32 cellular contexts compared by ENCODE assay signal in genomic region chr2:8647462-8647857, GRCh38.
"Had no signal": no experiment of that assay in that cellular context is flagged by ENCODE, and none has a peak within 500 bp of the region (broad histone marks: within the 10 kb centered on the region; RNA-seq: fewer than 3 reads in every experiment).

No MANE protein-coding gene starts in this region.

- ATAC-seq: activated CD8-positive, alpha-beta T cell treated with anti-CD3 and anti-CD28 coated beads, Interleukin-2, amount 10 ng/mL, durations not matched to agents 7 days and 5 days; PC-3; Right ventricle myocardium inferior had no signal

- DNase-seq: activated B cell treated with CpG ODN at 0.5 μM for 24 hours; activated CD4-positive, alpha-beta T cell treated with anti-CD3 and anti-CD28 coated beads for 4 hours; activated CD4-positive, CD25-positive, alpha-beta regulatory T cell treated with anti-CD3 and anti-CD28 coated beads, Interleukin-2, amount 50 U/mL, for 72 hours; activated CD8-positive, alpha-beta T cell treated with anti-CD3 and anti-CD28 coated beads, Interleukin-2, amount 10 ng/mL, durations not matched to agents 7 days and 5 days; activated gamma-delta T cell; activated naive CD4-positive, alpha-beta T cell treated with Interleukin-2 at 50 U/mL for 16 hours; activated naive CD8-positive, alpha-beta T cell treated with anti-CD3 and anti-CD28 coated beads, Interleukin-2, amount 10 ng/mL, durations not matched to agents 7 days and 5 days; activated T-cell treated with anti-CD3 and anti-CD28 coated beads, Interleukin-2, amount 50 U/mL, for 24 hours; amygdala; Karpas-422; KBM-7; MG63; NCI-H1048; NCI-H1436 treated with DMSO at 0.1 percent for 48 hours; NCI-H1694 treated with DMSO at 0.1 percent for 48 hours; NCI-H2029; NCI-H345; NCI-H524 treated with DMSO at 0.1 percent for 48 hours; PC-3; Peyer's patch; RPMI8226; SW 1271; T-helper 1 cell; T-helper 2 cell; T-helper 9 cell had no signal

- H3K27ac ChIP-seq: ascending aorta, cardiac muscle cell, Peyer's patch, VCaP had no signal

- H3K9me3 ChIP-seq: ascending aorta, MG63, Peyer's patch had no signal

- H3K9me3 Mint-ChIP-seq: activated naive CD4-positive, alpha-beta T cell treated with anti-CD3 and anti-CD28 coated beads, Interleukin-2, amount 50 U/mL, for 24 hours; activated T-cell treated with anti-CD3 and anti-CD28 coated beads, Interleukin-2, amount 50 U/mL, for 24 hours; central memory CD8-positive, alpha-beta T cell had no signal

- H3K36me3 ChIP-seq: ascending aorta, cardiac muscle cell, MG63, Peyer's patch had no signal

- H3K4me3 ChIP-seq: ascending aorta, cardiac muscle cell, MG63, Peyer's patch had no signal

- H3K4me1 Mint-ChIP-seq: activated B cell treated with CpG ODN at 0.5 μM for 24 hours; activated naive CD4-positive, alpha-beta T cell treated with anti-CD3 and anti-CD28 coated beads, Interleukin-2, amount 50 U/mL, for 24 hours; central memory CD8-positive, alpha-beta T cell had no signal

- H3K4me1 ChIP-seq: ascending aorta, Peyer's patch had no signal

- H3K27me3 Mint-ChIP-seq: activated naive CD4-positive, alpha-beta T cell treated with anti-CD3 and anti-CD28 coated beads, Interleukin-2, amount 50 U/mL, for 24 hours; activated T-cell treated with anti-CD3 and anti-CD28 coated beads, Interleukin-2, amount 50 U/mL, for 24 hours; central memory CD8-positive, alpha-beta T cell had no signal

- H3K27ac Mint-ChIP-seq: activated B cell treated with CpG ODN at 0.5 μM for 24 hours; activated CD8-positive, alpha-beta T cell treated with anti-CD3 and anti-CD28 coated beads, Interleukin-2, amount 10 ng/mL, durations not matched to agents 7 days and 5 days; activated naive CD4-positive, alpha-beta T cell treated with anti-CD3 and anti-CD28 coated beads, Interleukin-2, amount 50 U/mL, for 24 hours; activated naive CD8-positive, alpha-beta T cell treated with anti-CD3 and anti-CD28 coated beads, Interleukin-2, amount 10 ng/mL, durations not matched to agents 7 days and 5 days; activated T-cell treated with anti-CD3 and anti-CD28 coated beads, Interleukin-2, amount 50 U/mL, for 24 hours; activated T-helper 2 cell treated with anti-CD3 and anti-CD28 coated beads, Interferon-gamma antibody, Interleukin-2, Interleukin-4, amounts not matched to agents 10 μg/mL and 5 μg/mL and 100 μg/mL, durations not matched to agents 14 hours and 24 hours and 36 hours had no signal

- H3K4me3 Mint-ChIP-seq: activated B cell treated with CpG ODN at 0.5 μM for 24 hours; activated CD8-positive, alpha-beta T cell treated with anti-CD3 and anti-CD28 coated beads, Interleukin-2, amount 10 ng/mL, durations not matched to agents 7 days and 5 days; activated naive CD4-positive, alpha-beta T cell treated with anti-CD3 and anti-CD28 coated beads, Interleukin-2, amount 50 U/mL, for 24 hours; activated naive CD8-positive, alpha-beta T cell treated with anti-CD3 and anti-CD28 coated beads, Interleukin-2, amount 10 ng/mL, durations not matched to agents 7 days and 5 days; activated T-cell treated with anti-CD3 and anti-CD28 coated beads, Interleukin-2, amount 50 U/mL, for 24 hours; central memory CD8-positive, alpha-beta T cell had no signal

- H3K27me3 ChIP-seq: ascending aorta, cardiac muscle cell, MG63, Peyer's patch had no signal
